In the genomic region with DNA sequence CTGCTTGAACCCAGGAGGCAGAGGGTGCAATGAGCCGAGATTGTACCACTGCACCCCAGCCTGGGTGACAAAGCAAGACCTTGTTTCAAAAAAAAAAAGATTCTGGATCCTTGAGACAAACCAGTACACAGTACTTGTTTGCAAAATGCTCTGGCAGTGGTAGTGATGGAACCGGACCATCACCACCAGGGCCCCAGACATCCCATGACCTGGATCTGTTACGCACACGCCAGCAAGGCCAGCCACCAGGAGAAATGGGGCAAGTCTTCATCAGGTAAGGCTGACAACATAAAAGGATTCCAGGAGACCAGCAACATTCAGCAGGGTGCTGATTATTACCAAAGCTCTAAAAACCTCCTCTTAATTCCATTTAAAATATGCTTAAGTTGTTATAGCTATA, we compare ENCODE assay signal across 19 cellular contexts. TPM values are rescaled to one million over a fixed set of nuclear protein-coding genes. Genes with fewer than 3 reads are reported as not detected.
DNase-seq lines count a peak whose midpoint lies in the region; ATAC-seq and TF ChIP-seq lines count a peak whose summit lies in the region.
"Had no signal": no experiment of that assay in that cellular context is flagged by ENCODE, and none has a peak within 500 bp of the region (broad histone marks: within the 10 kb centered on the region; RNA-seq: fewer than 3 reads in every experiment).

No MANE protein-coding gene starts in this region.

- DNase-seq in heart right ventricle (no peak), left ventricle myocardium superior (no peak), RWPE2 (ENCODE audit: low spot score) (no peak), transverse colon (no peak), NCI-H1436 (lab: John Stamatoyannopoulos, UW) (no peak), DMS 273 (lab: John Stamatoyannopoulos, UW; ENCODE audit: unreplicated experiment) (no peak)
- DNase-seq: DMS 273 treated with DMSO at 0.1 percent for 48 hours, GDM1, GM23248, KG1, NCI-H1417 treated with DMSO at 0.1 percent for 48 hours, NCI-H2029, NCI-H2171, NCI-H446, NCI-H748 treated with DMSO at 0.1 percent for 48 hours, SJCRH30 had no signal

- TF ChIP-seq CTCF in heart right ventricle (IDR thresholded peaks at IDR 0.05) (no peak), RWPE2 (IDR thresholded peaks at IDR 0.05; ENCODE audit: poor library complexity, severe bottlenecking) (no peak), neutrophil (IDR thresholded peaks at IDR 0.05) (no peak), transverse colon (IDR thresholded peaks at IDR 0.05) (no peak)

- H3K27ac ChIP-seq in heart right ventricle (peak overlapping the region in 8 of 10 donors; percentile 47 to 93 (median 86)), RWPE2 (ENCODE audit: poor library complexity, severe bottlenecking) (peak overlapping the region; percentile 95), neutrophil (peak overlapping the region; percentile 78), transverse colon (peak overlapping the region in 3 of 4 donors; percentile 71 to 73 (median 72))
- H3K27ac ChIP-seq: BLaER1, GM23248, SJCRH30 had no signal

- H3K4me1 ChIP-seq in heart right ventricle (peaks cover 19 to 97% (median 71%) of the 10 kb centered on the region in 9 donors), RWPE2 (ENCODE audit: insufficient read depth, poor library complexity, severe bottlenecking) (peaks cover 51% of the 10 kb centered on the region), neutrophil (ENCODE audit: control insufficient read depth in 1 of 2, insufficient read depth in 1 of 2, low read depth in 1 of 2, low read length in 1 of 2) (peaks cover 48 to 76% of the 10 kb centered on the region in 2 experiments), transverse colon (peaks cover 20 to 69% (median 42%) of the 10 kb centered on the region in 4 donors)

- H3K27me3 ChIP-seq in heart right ventricle: no peaks in the 10 kb centered on the region
- H3K27me3 ChIP-seq in RWPE2 (ENCODE audit: insufficient read depth, poor library complexity, severe bottlenecking): no peaks in the 10 kb centered on the region
- H3K27me3 ChIP-seq in neutrophil: no peaks in the 10 kb centered on the region
- H3K27me3 ChIP-seq in transverse colon: no peaks in the 10 kb centered on the region
- H3K27me3 ChIP-seq: BLaER1, SJCRH30 had no signal

- H3K4me3 ChIP-seq in heart right ventricle (no peak overlapping the region), RWPE2 (ENCODE audit: severe bottlenecking) (no peak overlapping the region), neutrophil (ENCODE audit: low read depth in 1 of 2, low read length in 1 of 2) (no peak overlapping the region), transverse colon (no peak overlapping the region)
- H3K4me3 ChIP-seq: BLaER1, GM23248, SJCRH30 had no signal

- no peaks in the 10 kb centered on the region for H3K36me3 ChIP-seq in heart right ventricle
- H3K36me3 ChIP-seq in RWPE2 (ENCODE audit: low read depth): no peaks in the 10 kb centered on the region
- H3K36me3 ChIP-seq in neutrophil: no peaks in the 10 kb centered on the region
- no peaks in the 10 kb centered on the region for H3K36me3 ChIP-seq in transverse colon
- H3K36me3 ChIP-seq: BLaER1, SJCRH30 had no signal

- 92 to 98% methylated on average over 4 of the region's 4 CpGs for WGBS in heart right ventricle, 2 donors
- WGBS in transverse colon (ENCODE audit: low coverage in 1 of 2), 2 donors: 87% methylated on average over 4 of the region's 4 CpGs; no CpG with 5 or more reads in 1 of the 2 donors

- no peak for TF ChIP-seq POLR2A in transverse colon (IDR thresholded peaks at IDR 0.05)

- in situ Hi-C loops in transverse colon (cut with MboI; ENCODE audit: low pct_ligation_motif_present in 1 of 4, low pct_unique_long_range_greater_than_20kb in 1 of 4, low sequenced_read_pairs in 3 of 4): no loop called here

- ATAC-seq in heart right ventricle (no peak), left ventricle myocardium superior (no peak), RWPE2 (ENCODE audit: low read depth) (no peak), HG03565 (IDR thresholded peaks at IDR 0.05; ENCODE audit: unreplicated experiment) (no peak)

- intact Hi-C loops in heart right ventricle (cut with DNase I) (no loop called here), left ventricle myocardium superior (cut with micrococcal nuclease) (no loop called here), transverse colon (cut with DNase I; ENCODE audit: low total_unique reads) (no loop called here)

- H3K9me3 ChIP-seq in heart right ventricle (no peaks in the 10 kb centered on the region), RWPE2 (ENCODE audit: severe bottlenecking) (no peaks in the 10 kb centered on the region), neutrophil (no peaks in the 10 kb centered on the region), transverse colon (no peaks in the 10 kb centered on the region)
- H3K9me3 ChIP-seq: BLaER1, SJCRH30 had no signal

- TF ChIP-seq EP300 in transverse colon (IDR thresholded peaks at IDR 0.05; ENCODE audit: low read depth): no peak

RNA-seq across cellular contexts. Expression of a gene that starts 35.5 kb away (rescaled TPM):
- total RNA-seq in heart right ventricle (10 to 100 TPM; 42.6 to 69.5 (median 55.8) TPM), left ventricle myocardium superior (47.8 TPM), transverse colon (100 to 1,000 TPM in 1 of 4 donors, 10 to 100 TPM in 3; 26.5 to 232 (median 88.4) TPM)
- polyA plus RNA-seq in heart right ventricle: 10 to 100 TPM; 24.0 to 41.6 TPM
